19 cellular contexts compared by ENCODE assay signal in genomic region chr6:36357872-36358234, GRCh38. TPM values are rescaled to one million over a fixed set of nuclear protein-coding genes. Genes with fewer than 3 reads are reported as not detected.
DNase-seq lines count a peak whose midpoint lies in the region; ATAC-seq, FAIRE-seq and TF ChIP-seq lines count a peak whose summit lies in the region.
"Had no signal": no experiment of that assay in that cellular context is flagged by ENCODE, and none has a peak within 500 bp of the region (broad histone marks: within the 10 kb centered on the region; RNA-seq: fewer than 3 reads in every experiment).

No MANE protein-coding gene starts in this region.

- H3K27ac ChIP-seq in GM12878 (ENCODE audit: control insufficient read depth, insufficient read depth): peak overlapping the region; percentile 40; the same call in 1 of the 2 replicates
- H3K27ac ChIP-seq: parathyroid adenoma, SJCRH30, WERI-Rb-1 had no signal

- peak; percentile 82 for ATAC-seq in GM12878
- ATAC-seq in GM19467 (IDR thresholded peaks at IDR 0.05; ENCODE audit: unreplicated experiment): no peak

- H3K36me3 ChIP-seq in GM12878 (ENCODE audit: control insufficient read depth in 2 of 2, insufficient read depth in 2 of 2, low read length in 1 of 2): no peaks in the 10 kb centered on the region
- H3K36me3 ChIP-seq: SJCRH30, WERI-Rb-1 had no signal

- H3K27me3 ChIP-seq in GM12878 (replicated peaks in 1 of 2; ENCODE audit: control insufficient read depth in 2 of 2, insufficient read depth in 2 of 2, low read length in 1 of 2): no peaks in the 10 kb centered on the region
- H3K27me3 ChIP-seq: SJCRH30 had no signal

- no TSS peak for BruUV-seq in GM12878 (replicated peaks; lab: Mats Ljungman, UMichigan)

- RAD21 ChIA-PET in GM12878 (lab: Charles Lee; ENCODE audit: unreplicated experiment): interaction anchor here (0.6 to 11.7 kb wide), 44 partner anchors 9 to 803 kb away, joined by 3 to 311 read pairs (median 5); partner anchors contain the start of genes BNIP5, BRPF3, MAPK13 and MAPK14

- H3K4me3 ChIP-seq in GM12865 (ENCODE audit: low read depth, low read length) (no peak overlapping the region), GM12878 (no peak overlapping the region)
- H3K4me3 ChIP-seq: SJCRH30 had no signal

- intact Hi-C loops in GM12878 (cut with micrococcal nuclease; ENCODE audit: unreplicated experiment): loop anchor here (5.0 kb wide), 1 partner anchor 161 kb away; the partner anchor contains the start of gene BRPF3
- intact Hi-C loops in posterior vena cava (cut with DNase I): loop anchor here in 1 of 2 donors (5.0 to 10.0 kb wide), 2 partner anchors 56 to 233 kb away; no protein-coding TSS in a partner anchor

- 34% methylated on average over 3 of the region's 3 CpGs for WGBS in GM12878 (ENCODE audit: insufficient coverage, insufficient replicate concordance, low lambda C conversion rate, missing lambda C conversion rate)

- H2AFZ ChIP-seq in GM12878 (ENCODE audit: control insufficient read depth, low read depth, low read length): peak overlapping the region; percentile 27

- H3K9me3 ChIP-seq in GM12878 (replicated peaks; ENCODE audit: control insufficient read depth, insufficient read depth, low read length): no peaks in the 10 kb centered on the region
- H3K9me3 ChIP-seq: SJCRH30 had no signal

- DNase-seq in GM12865 (ENCODE audit: low read depth) (peak; percentile 64), GM20000 (ENCODE audit: low spot score) (peak; percentile 58), GM12878 (ENCODE audit: low read depth, low spot score) (peak; percentile 63), posterior vena cava (ENCODE audit: low spot score) (peak; percentile 24), NCI-H82 (lab: John Stamatoyannopoulos, UW) (no peak), NCI-H1105 treated with DMSO at 0.1 percent for 48 hours (lab: John Stamatoyannopoulos, UW) (no peak)
- DNase-seq in activated CD8-positive, alpha-beta memory T cell treated with anti-CD3 and anti-CD28 coated beads for 24 hours: no peak
- DNase-seq: central memory CD4-positive, alpha-beta T cell; NCI-H1694; stimulated activated CD4-positive, alpha-beta T cell treated with anti-CD3 and anti-CD28 coated beads, Interleukin-4, amount 100 ng/mL, for 4 hours; WERI-Rb-1 had no signal

- H3K4me2 ChIP-seq in GM12878 (ENCODE audit: control insufficient read depth, insufficient read depth): peak overlapping the region; percentile 36; the same call in 1 of the 2 replicates

- H3K79me2 ChIP-seq in GM12878 (ENCODE audit: control insufficient read depth, insufficient read depth, low read length): no peaks in the 10 kb centered on the region
- H3K79me2 ChIP-seq: parathyroid adenoma had no signal

- CTCF ChIA-PET in GM12878 (lab: Yijun Ruan, JAX): interaction anchor here (0.7 to 17.3 kb wide), 26 partner anchors 16 to 401 kb away, joined by 3 to 483 read pairs (median 5); partner anchors contain the start of genes BNIP5, BRPF3, MAPK13 and MAPK14

- no peak for TF ChIP-seq POLR2A in GM12878 (IDR thresholded peaks at IDR 0.05; ENCODE audit: low read depth, low read length)

- TF ChIP-seq CTCF in GM12865 (IDR thresholded peaks at IDR 0.05; ENCODE audit: insufficient read depth, low read depth, low read length, missing control alignments) (no peak), GM20000 (IDR thresholded peaks at IDR 0.05; ENCODE audit: extremely low read depth, missing control alignments) (no peak), GM12878 (IDR thresholded peaks at IDR 0.05 in 2 of 3, conservative IDR thresholded peaks at IDR 0.05 in 1 of 3; ENCODE audit: control insufficient read depth in 2 of 3, extremely low read depth in 1 of 3, insufficient read depth in 1 of 3, low read depth in 3 of 3, low read length in 3 of 3) (no peak)

- no peak for TF ChIP-seq RAD21 in GM12878 (IDR thresholded peaks at IDR 0.05; ENCODE audit: insufficient read depth, low read depth, low read length)

- H4K20me1 ChIP-seq in GM12878 (ENCODE audit: control insufficient read depth, insufficient read depth): no peaks in the 10 kb centered on the region

- H3K4me1 ChIP-seq in GM12878 (ENCODE audit: control insufficient read depth, insufficient read depth, low read length): peaks cover 26% of the 10 kb centered on the region
- H3K4me1 ChIP-seq: parathyroid adenoma had no signal

- POLR2A ChIA-PET in GM12878 (lab: Charles Lee): interaction anchor here (0.6 to 4.5 kb wide), 18 partner anchors 9 to 1947 kb away, joined by 3 to 44 read pairs (median 5); partner anchors contain the start of genes BNIP5 and MAPK14

- no peak overlapping the region for H3K9ac ChIP-seq in GM12878 (ENCODE audit: control insufficient read depth, insufficient read depth, low read length)
- H3K9ac ChIP-seq: parathyroid adenoma had no signal

- FAIRE-seq in GM12878 (lab: Jason Lieb, UNC): no peak
- FAIRE-seq: G401.6 had no signal

- in situ Hi-C loops in GM12878 (cut with MboI): loop anchor here (5.0 kb wide), 1 partner anchor 236 kb away; no protein-coding TSS in a partner anchor

- TF ChIP-seq EP300 in GM12878 (IDR thresholded peaks at IDR 0.05; ENCODE audit: borderline replicate concordance in 1 of 2, control insufficient read depth in 1 of 2, low read depth in 2 of 2, low read length in 2 of 2): no peak; a peak in 3 of 4 replicates

- SMC1A ChIA-PET in GM12878 (lab: Charles Lee; ENCODE audit: uncharacterized antibody, unreplicated experiment): interaction anchor here (0.6 to 19.6 kb wide), 29 partner anchors 9 to 401 kb away, joined by 3 to 386 read pairs (median 5); partner anchors contain the start of genes BNIP5, BRPF3, MAPK13 and MAPK14

TF ChIP-seq in GM12878, 131 proteins besides CTCF, POLR2A, EP300 and RAD21 (continues in another document):
- peak; percentile 92 for TF ChIP-seq RUNX3 (IDR thresholded peaks at IDR 0.05; ENCODE audit: low read length)
- TF ChIP-seq CHD2 (IDR thresholded peaks at IDR 0.05; ENCODE audit: borderline replicate concordance, low read depth, low read length): peak; percentile 56; the same call in 1 of the 2 replicates
- TF ChIP-seq FOXK2 (IDR thresholded peaks at IDR 0.05): no peak
- TF ChIP-seq KLF5 (IDR thresholded peaks at IDR 0.05; ENCODE audit: partially characterized antibody): no peak
- TF ChIP-seq MEF2B (IDR thresholded peaks at IDR 0.05; ENCODE audit: partially characterized antibody, poor library complexity, severe bottlenecking): no peak
- TF ChIP-seq BHLHE40 (IDR thresholded peaks at IDR 0.05; ENCODE audit: borderline replicate concordance in 1 of 2, low read depth in 2 of 2, low read length in 1 of 2): peak in 1 of 2 experiments; percentile 85; a peak in 2 of 4 replicates
- TF ChIP-seq CREB1 (IDR thresholded peaks at IDR 0.05; ENCODE audit: low read depth): peak; percentile 79
- peak; percentile 91 for TF ChIP-seq NBN (IDR thresholded peaks at IDR 0.05)
- peak; percentile 92 for TF ChIP-seq MTA2 (IDR thresholded peaks at IDR 0.05; ENCODE audit: low read depth)
- peak; percentile 31; the same call in 1 of the 2 replicates for TF ChIP-seq IRF4 (IDR thresholded peaks at IDR 0.05; ENCODE audit: low read depth, low read length)
- TF ChIP-seq USF2 (IDR thresholded peaks at IDR 0.05; ENCODE audit: borderline replicate concordance, low read depth, low read length): no peak
- no peak for TF ChIP-seq HDAC2 (IDR thresholded peaks at IDR 0.05)

RNA-seq across cellular contexts. Expression of gene BNIP5, which starts 21.2 kb away (rescaled TPM):
- total RNA-seq in GM12878 (2013; cell fraction: nucleolus; rRNA removed): 0.48 and 0.86 TPM in 2 replicates
- total RNA-seq in GM12878 (2014; rRNA removed): 0.05 and 0.06 TPM in 2 replicates
- total RNA-seq in GM12878 (2014; rRNA removed; fragmentation: Illumina TruSeq; extraction: Trizol): 0.04 and 0.09 TPM in 2 replicates
- total RNA-seq in GM12878 (2021): 0.08 and 0.13 TPM in 2 replicates
- 0.08 TPM for polyA plus RNA-seq in GM12878 (2011; ENCODE audit: low read depth)
- polyA plus RNA-seq in GM12878 (2011; rRNA removed): 0.36 and 0.68 TPM in 2 replicates
- 0.35 and 0.40 TPM in 2 replicates for polyA plus RNA-seq in GM12878 (2011; cell fraction: cytosol; rRNA removed)
- 0.23 and 0.40 TPM in 2 replicates for polyA plus RNA-seq in GM12878 (2011; cell fraction: nucleus; rRNA removed)
- 0.12 and 0.13 TPM in 2 replicates for polyA plus RNA-seq in GM12878 (2012)
- 0.09 and 0.16 TPM in 2 replicates for polyA plus RNA-seq in GM12878 (2014; fragmentation: Illumina TruSeq; extraction: Trizol)
- polyA plus RNA-seq in GM12878 (2014; fragmentation: Nextera tagmentation; extraction: Ambion mirVana): under 1 TPM in 1 of 2 experiments, not detected in 1; 0.02 TPM
- 0.03 and 0.04 TPM in 2 replicates for polyA plus RNA-seq in GM12878 (2014; rRNA removed)
- under 1 TPM in 1 of 2 experiments, not detected in 1; 0.04 TPM for polyA plus RNA-seq in GM12878 (2016; fragmentation: Nextera tagmentation; extraction: Ambion mirVana)
- 0.21 and 0.29 TPM in 2 replicates for polyA minus RNA-seq in GM12878 (2011; rRNA and poly(A)+ RNA removed)
- polyA minus RNA-seq in GM12878 (2011; cell fraction: cytosol; rRNA and poly(A)+ RNA removed): not detected in 2 replicates
- polyA minus RNA-seq in GM12878 (2011; cell fraction: nucleus; rRNA and poly(A)+ RNA removed): 0.10 and 0.12 TPM in 2 replicates
- total RNA-seq in posterior vena cava: not detected
- total RNA-seq: H4, IMR-90, lower leg skin had no signal
- polyA plus RNA-seq: esophagus, IMR-90 had no signal

RNA-seq across cellular contexts. Expression of gene ETV7, which starts 29.6 kb away (rescaled TPM):
- 0.25 TPM in 1 of 2 replicates, not detected in the other for total RNA-seq in GM12878 (2013; cell fraction: nucleolus; rRNA removed)
- total RNA-seq in GM12878 (2014; rRNA removed): 1.8 and 2.6 TPM in 2 replicates
- 1.1 and 1.3 TPM in 2 replicates for total RNA-seq in GM12878 (2014; rRNA removed; fragmentation: Illumina TruSeq; extraction: Trizol)
- 1.6 and 1.9 TPM in 2 replicates for total RNA-seq in GM12878 (2021)
- 2.2 TPM for polyA plus RNA-seq in GM12878 (2011; ENCODE audit: low read depth)
- 0.04 TPM in 1 of 2 replicates, not detected in the other for polyA plus RNA-seq in GM12878 (2011; rRNA removed)
- 0.06 and 0.07 TPM in 2 replicates for polyA plus RNA-seq in GM12878 (2011; cell fraction: cytosol; rRNA removed)
- polyA plus RNA-seq in GM12878 (2011; cell fraction: nucleus; rRNA removed): not detected in 2 replicates
- 4.4 and 5.6 TPM in 2 replicates for polyA plus RNA-seq in GM12878 (2012)
- 1.3 TPM in 2 replicates for polyA plus RNA-seq in GM12878 (2014; fragmentation: Illumina TruSeq; extraction: Trizol)
- under 1 TPM; 0.23 to 0.27 TPM for polyA plus RNA-seq in GM12878 (2014; fragmentation: Nextera tagmentation; extraction: Ambion mirVana)
- polyA plus RNA-seq in GM12878 (2014; rRNA removed): 1.8 and 2.1 TPM in 2 replicates
- 1 to 10 TPM; 1.2 to 1.5 TPM for polyA plus RNA-seq in GM12878 (2016; fragmentation: Nextera tagmentation; extraction: Ambion mirVana)
- polyA minus RNA-seq in GM12878 (2011; rRNA and poly(A)+ RNA removed): 0.26 TPM in 1 of 2 replicates, not detected in the other
- polyA minus RNA-seq in GM12878 (2011; cell fraction: cytosol; rRNA and poly(A)+ RNA removed): not detected in 2 replicates
- 0.12 TPM in 1 of 2 replicates, not detected in the other for polyA minus RNA-seq in GM12878 (2011; cell fraction: nucleus; rRNA and poly(A)+ RNA removed)
- under 1 TPM in 1 of 2 donors, not detected in 1; 0.57 TPM for total RNA-seq in posterior vena cava
- total RNA-seq: SJCRH30 had no signal

Comparison
In these comparisons a context has a peak if more than half of its experiments do, and no peak if none do; other contexts are left out.
1. DNase-seq: peak in GM12865 (single experiment), GM20000 (single experiment), GM12878 (single experiment) and posterior vena cava (single experiment); none in NCI-H82 (single experiment), activated CD8-positive, alpha-beta memory T cell treated with anti-CD3 and anti-CD28 coated beads for 24 hours (single experiment) and NCI-H1105 treated with DMSO at 0.1 percent for 48 hours (single experiment).